28 cellular contexts compared by ENCODE assay signal in the genomic region with DNA sequence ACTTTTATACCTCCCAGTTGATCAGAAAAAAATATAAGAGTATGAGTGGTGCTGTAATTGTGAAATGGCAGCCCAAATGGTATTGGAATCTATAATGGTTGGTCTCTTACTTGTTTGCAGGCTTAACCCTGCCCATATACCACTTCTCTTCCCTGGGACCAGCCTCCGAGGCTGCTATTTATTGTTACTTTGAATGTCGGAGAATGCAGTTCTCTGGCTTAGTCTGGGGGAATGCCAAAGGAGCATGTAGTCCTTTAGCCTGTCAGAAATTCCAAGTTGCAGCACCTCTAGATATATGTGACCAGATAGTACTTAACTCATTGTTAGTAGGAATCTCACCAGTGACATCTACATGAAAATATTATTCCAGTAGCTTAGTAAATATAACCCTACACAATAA. TPM values are rescaled to one million over a fixed set of nuclear protein-coding genes. Genes with fewer than 3 reads are reported as not detected.
DNase-seq lines count a peak whose midpoint lies in the region; ATAC-seq and TF ChIP-seq lines count a peak whose summit lies in the region.
"Had no signal": no experiment of that assay in that cellular context is flagged by ENCODE, and none has a peak within 500 bp of the region (broad histone marks: within the 10 kb centered on the region; RNA-seq: fewer than 3 reads in every experiment).

No MANE protein-coding gene starts in this region.

- no peak overlapping the region for H3K4me3 ChIP-seq in mammary epithelial cell (replicated peaks in 1 of 3; ENCODE audit: insufficient read depth in 1 of 3, low read depth in 2 of 3, low read length in 3 of 3)
- H3K4me3 ChIP-seq in trophoblast cell (ENCODE audit: low read depth, low read length), result no peak overlapping the region
- H3K4me3 ChIP-seq: adrenal gland, GM12878, GM23248, K562, MG63, Peyer's patch, psoas muscle had no signal

- H3K27me3 ChIP-seq in mammary epithelial cell (ENCODE audit: insufficient read depth, low read length) (no peaks in the 10 kb centered on the region), trophoblast cell (ENCODE audit: insufficient read depth, low read length) (no peaks in the 10 kb centered on the region)
- H3K27me3 ChIP-seq: adrenal gland, MG63, Peyer's patch had no signal

- H3K79me2 ChIP-seq in mammary epithelial cell (ENCODE audit: insufficient read depth, low read length) (peaks cover 48% of the 10 kb centered on the region), trophoblast cell (ENCODE audit: control insufficient read depth, insufficient read depth, low read length, poor library complexity) (no peaks in the 10 kb centered on the region)

- no peaks in the 10 kb centered on the region for H3K36me3 ChIP-seq in mammary epithelial cell (ENCODE audit: insufficient read depth, low read length)
- H3K36me3 ChIP-seq in trophoblast cell (ENCODE audit: control insufficient read depth in 1 of 2, insufficient read depth in 2 of 2, low read length in 2 of 2), result no peaks in the 10 kb centered on the region
- H3K36me3 ChIP-seq: adrenal gland, MG63, Peyer's patch had no signal

- in situ Hi-C loops in mammary epithelial cell (cut with MboI; ENCODE audit: low sequenced_read_pairs in 2 of 2), result no loop called here

- TF ChIP-seq CTCF in MCF 10A (IDR thresholded peaks at IDR 0.05; ENCODE audit: unreplicated experiment) (no peak), mammary epithelial cell (conservative IDR thresholded peaks at IDR 0.05 in 1 of 2, IDR thresholded peaks at IDR 0.05 in 1 of 2; ENCODE audit: extremely low read depth in 1 of 2, insufficient read depth in 1 of 2, low read depth in 1 of 2, low read length in 2 of 2) (no peak)

- no peak overlapping the region for H3K4ac ChIP-seq in trophoblast cell (ENCODE audit: low read depth, low read length)

- H3K36me3 Mint-ChIP-seq in MCF 10A (ENCODE audit: insufficient read depth, unreplicated experiment), result no peaks in the 10 kb centered on the region
- H3K36me3 Mint-ChIP-seq: CD4-positive, CD25-positive, alpha-beta regulatory T cell; naive B cell; T-cell had no signal

- 42% methylated on average over 2 of the region's 2 CpGs for WGBS in mammary epithelial cell (ENCODE audit: low coverage, missing lambda C conversion rate)
- WGBS in trophoblast cell (ENCODE audit: extremely low coverage, insufficient coverage, insufficient read length), result no CpG with 5 or more reads among the region's 2 CpGs

- BruUV-seq in MCF 10A (replicated peaks; lab: Mats Ljungman, UMichigan) (no TSS peak), mammary epithelial cell (replicated peaks; lab: Mats Ljungman, UMichigan) (no TSS peak)

- no peak overlapping the region for H3K23ac ChIP-seq in trophoblast cell (ENCODE audit: low read length)

- no peak overlapping the region for H4K8ac ChIP-seq in trophoblast cell (ENCODE audit: low read depth, low read length)

- H3K4me1 Mint-ChIP-seq in MCF 10A (ENCODE audit: insufficient read depth, unreplicated experiment), result peaks cover 24% of the 10 kb centered on the region

- peak overlapping the region; percentile 62 for H4K91ac ChIP-seq in trophoblast cell (ENCODE audit: low read depth, low read length)

- H3K4me2 ChIP-seq in mammary epithelial cell (ENCODE audit: insufficient read depth, low read depth, low read length) (no peak overlapping the region), trophoblast cell (ENCODE audit: low read length) (no peak overlapping the region)

- H4K20me1 ChIP-seq in mammary epithelial cell (ENCODE audit: insufficient read depth, low read length), result no peaks in the 10 kb centered on the region

- no peak overlapping the region for H2BK12ac ChIP-seq in trophoblast cell (ENCODE audit: low read length)

- H3K4me1 ChIP-seq in mammary epithelial cell (ENCODE audit: insufficient read depth, low read length) (peaks cover 29% of the 10 kb centered on the region), trophoblast cell (ENCODE audit: control insufficient read depth in 1 of 2, insufficient read depth in 2 of 2, low read length in 2 of 2) (peaks cover 2 to 7% of the 10 kb centered on the region in 2 experiments)
- H3K4me1 ChIP-seq: Peyer's patch, psoas muscle had no signal

- H3K9me3 ChIP-seq in mammary epithelial cell (replicated peaks; ENCODE audit: insufficient read depth, low read length) (no peaks in the 10 kb centered on the region), trophoblast cell (ENCODE audit: insufficient read depth, low read depth, low read length) (no peaks in the 10 kb centered on the region)
- H3K9me3 ChIP-seq: adrenal gland, MG63, Peyer's patch, psoas muscle had no signal

- H2BK5ac ChIP-seq in trophoblast cell (ENCODE audit: low read depth, low read length, poor library complexity), result peak overlapping the region; percentile 21

- H3K9ac ChIP-seq in mammary epithelial cell (ENCODE audit: insufficient read depth, low read length) (no peak overlapping the region), trophoblast cell (ENCODE audit: low read length) (no peak overlapping the region)
- H3K9ac ChIP-seq: GM23248 had no signal

- peak; percentile 81 for ATAC-seq in left ventricle myocardium superior
- no peak for ATAC-seq in HG03378 (IDR thresholded peaks at IDR 0.05; ENCODE audit: unreplicated experiment)
- ATAC-seq: GM12878; K562; left colon; psoas muscle; stimulated activated naive CD8-positive, alpha-beta T cell treated with anti-CD3 and anti-CD28 coated beads, Interleukin-15, Interleukin-2, amounts not matched to agents 100 U/mL and 50 U/mL, for 24 hours; T-cell had no signal

- dilution Hi-C loops in mammary epithelial cell (cut with HindIII; ENCODE audit: low sequenced_read_pairs), result no loop called here

- no peaks in the 10 kb centered on the region for H3K9me3 Mint-ChIP-seq in MCF 10A (ENCODE audit: unreplicated experiment)
- H3K9me3 Mint-ChIP-seq: activated naive CD4-positive, alpha-beta T cell treated with anti-CD3 and anti-CD28 coated beads for 36 hours; CD4-positive, CD25-positive, alpha-beta regulatory T cell; dendritic cell treated with granulocyte-macrophage colony-stimulating factor and Interleukin-4, amounts not matched to agents 40 ng/mL and 50 ng/mL, for 4 days; naive B cell; T-cell had no signal

- CTCF ChIA-PET in MCF 10A (lab: Yijun Ruan, JAX), result interaction anchor here (0.6 to 2.0 kb wide), 4 partner anchors 39 to 433 kb away, joined by 3 to 7 read pairs (median 4); a partner anchor contains a TSS
- CTCF ChIA-PET in mammary epithelial cell (lab: Charles Lee; ENCODE audit: low non-redundant PET), result no interaction called here

- no peak overlapping the region for H3K14ac ChIP-seq in trophoblast cell (ENCODE audit: low read length)

- intact Hi-C loops in MCF 10A (cut with micrococcal nuclease), result no loop called here
- intact Hi-C loops in mammary epithelial cell (cut with micrococcal nuclease), result no loop called here
- intact Hi-C loops in left ventricle myocardium superior (cut with micrococcal nuclease), result no loop called here

- H4K12ac ChIP-seq in trophoblast cell (ENCODE audit: low read depth, low read length), result no peak overlapping the region

- H3K79me1 ChIP-seq in trophoblast cell (ENCODE audit: low read length), result peaks cover 11% of the 10 kb centered on the region

- DNase-seq in MCF 10A (ENCODE audit: unreplicated experiment) (no peak), mammary epithelial cell (no peak), left ventricle myocardium superior (no peak), trophoblast cell (peak in 1 of 2 donors; percentile 65), C1 segment of cervical spinal cord (lab: John Stamatoyannopoulos, UW) (no peak), amygdala (lab: John Stamatoyannopoulos, UW) (no peak)
- DNase-seq: activated CD4-positive, alpha-beta T cell treated with anti-CD3 and anti-CD28 coated beads, Interleukin-2, amount 50 U/mL, for 48 hours; activated naive CD4-positive, alpha-beta T cell treated with anti-CD3 and anti-CD28 coated beads for 36 hours; adrenal gland; CD4-positive, CD25-positive, alpha-beta regulatory T cell; central memory CD4-positive, alpha-beta T cell; glutamatergic neuron; GM23248; left colon; MG63; naive B cell; NCI-H2081; NCI-H226; Peyer's patch; psoas muscle; stimulated activated naive CD8-positive, alpha-beta T cell treated with anti-CD3 and anti-CD28 coated beads, Interleukin-15, Interleukin-2, amounts not matched to agents 100 U/mL and 50 U/mL, for 24 hours; T-cell had no signal

- no peak overlapping the region for H3K4me3 Mint-ChIP-seq in MCF 10A (ENCODE audit: unreplicated experiment)
- H3K4me3 Mint-ChIP-seq: activated naive CD4-positive, alpha-beta T cell treated with anti-CD3 and anti-CD28 coated beads for 36 hours; CD4-positive, CD25-positive, alpha-beta regulatory T cell; dendritic cell treated with granulocyte-macrophage colony-stimulating factor and Interleukin-4, amounts not matched to agents 40 ng/mL and 50 ng/mL, for 4 days; naive B cell; T-cell had no signal

- H2AFZ ChIP-seq in mammary epithelial cell (ENCODE audit: low read depth, low read length) (no peak overlapping the region), trophoblast cell (ENCODE audit: insufficient read depth, low read length, poor library complexity) (no peak overlapping the region)
- H2AFZ ChIP-seq: GM23248 had no signal

- no peak overlapping the region for H3K27ac ChIP-seq in mammary epithelial cell (ENCODE audit: insufficient read depth, low read depth, low read length)
- H3K27ac ChIP-seq in angular gyrus (ENCODE audit: low read depth, low read length), result peak overlapping the region; percentile 89
- H3K27ac ChIP-seq in trophoblast cell (ENCODE audit: low read depth, low read length), result peak overlapping the region; percentile 68
- H3K27ac ChIP-seq: 22Rv1, GM23248, Peyer's patch, psoas muscle had no signal

- no peak overlapping the region for H3K18ac ChIP-seq in trophoblast cell (ENCODE audit: low read length)

- no peaks in the 10 kb centered on the region for H3K27me3 Mint-ChIP-seq in MCF 10A (ENCODE audit: insufficient read depth, unreplicated experiment)
- H3K27me3 Mint-ChIP-seq: CD4-positive, CD25-positive, alpha-beta regulatory T cell; dendritic cell treated with granulocyte-macrophage colony-stimulating factor and Interleukin-4, amounts not matched to agents 40 ng/mL and 50 ng/mL, for 4 days; naive B cell; T-cell had no signal

- POLR2A ChIA-PET in MCF 10A (lab: Yijun Ruan, JAX), result interaction anchor here (1.5 to 2.2 kb wide), 2 partner anchors 10 to 47 kb away, joined by 6 to 10 read pairs; a partner anchor contains a TSS

- peak overlapping the region; percentile 76 for H2BK120ac ChIP-seq in trophoblast cell (ENCODE audit: insufficient read depth, low read length, poor library complexity)

- no peak overlapping the region for H2AK5ac ChIP-seq in trophoblast cell (ENCODE audit: low read length)

- peak overlapping the region; percentile 49 for H3K27ac Mint-ChIP-seq in MCF 10A (ENCODE audit: low read depth, unreplicated experiment)
- H3K27ac Mint-ChIP-seq: activated naive CD4-positive, alpha-beta T cell treated with anti-CD3 and anti-CD28 coated beads for 36 hours; CD4-positive, CD25-positive, alpha-beta regulatory T cell; dendritic cell treated with granulocyte-macrophage colony-stimulating factor and Interleukin-4, amounts not matched to agents 40 ng/mL and 50 ng/mL, for 4 days; naive B cell; T-cell had no signal

RNA-seq across cellular contexts. Expression of a gene that starts 47.5 kb away (rescaled TPM):
- total RNA-seq in MCF 10A (2022), result 15.2 and 15.9 TPM in 2 replicates
- total RNA-seq in mammary epithelial cell, result 10 to 100 TPM; 29.1 to 35.7 TPM
- 19.0 TPM for polyA plus RNA-seq in mammary epithelial cell
- 77.1 TPM for polyA minus RNA-seq in mammary epithelial cell
- total RNA-seq in left ventricle myocardium superior, result 14.3 TPM
- polyA plus RNA-seq in trophoblast cell (2013), result 26.0 and 26.8 TPM in 2 replicates
